8 cellular contexts compared by ENCODE assay signal in genomic region chr10:117320050-117320665, GRCh38. TPM values are rescaled to one million over a fixed set of nuclear protein-coding genes. Genes with fewer than 3 reads are reported as not detected.
DNase-seq lines count a peak whose midpoint lies in the region; ATAC-seq and TF ChIP-seq lines count a peak whose summit lies in the region.

No MANE protein-coding gene starts in this region.

- no peaks in the 10 kb centered on the region for H3K27me3 ChIP-seq in CD8-positive, alpha-beta T cell (ENCODE audit: insufficient read depth, low read length)
- H3K27me3 ChIP-seq in GM23248 (replicated peaks; ENCODE audit: insufficient read depth) (no peaks in the 10 kb centered on the region), foreskin keratinocyte (no peaks in the 10 kb centered on the region), thyroid gland (no peaks in the 10 kb centered on the region)

- H3K36me3 Mint-ChIP-seq in CD8-positive, alpha-beta T cell: peaks cover 20% of the 10 kb centered on the region

- H4K20me1 ChIP-seq in GM23248 (ENCODE audit: insufficient read depth): peaks cover 21% of the 10 kb centered on the region; the same call in 1 of the 2 replicates

- CTCF ChIA-PET in CD8-positive, alpha-beta T cell (lab: Charles Lee): interaction anchor here (0.6 to 3.5 kb wide), 10 partner anchors 8 to 112 kb away, joined by 3 to 61 read pairs (median 4); no protein-coding TSS in a partner anchor

- no peak overlapping the region for H3K27ac Mint-ChIP-seq in CD8-positive, alpha-beta T cell

- H3K79me2 ChIP-seq in GM23248 (ENCODE audit: insufficient read depth): peaks cover 83% of the 10 kb centered on the region

- peaks cover 6% of the 10 kb centered on the region; the same call in 1 of the 2 replicates for H3F3A ChIP-seq in GM23248 (ENCODE audit: insufficient read depth)

- no peak overlapping the region for H3K4me3 Mint-ChIP-seq in CD8-positive, alpha-beta T cell

- intact Hi-C loops in CD8-positive, alpha-beta T cell (cut with DNase I, micrococcal nuclease): loop anchor here in 1 of 2 experiments (1.0 kb wide), 1 partner anchor 104 kb away; no protein-coding TSS in a partner anchor
- intact Hi-C loops in thyroid gland (cut with DNase I): loop anchor here (5.0 kb wide), 1 partner anchor 103 kb away; no protein-coding TSS in a partner anchor

- DNase-seq in CD8-positive, alpha-beta T cell: no peak
- DNase-seq in GM23248: peak; percentile 62
- DNase-seq in SHP77 treated with DMSO at 0.1 percent for 48 hours (lab: John Stamatoyannopoulos, UW): peak; percentile 8
- no peak for DNase-seq in foreskin keratinocyte
- no peak for DNase-seq in thyroid gland

- H3K9me2 ChIP-seq in GM23248 (ENCODE audit: insufficient read depth): no peaks in the 10 kb centered on the region

- H3K4me1 Mint-ChIP-seq in CD8-positive, alpha-beta T cell (ENCODE audit: low read depth): peaks cover 16% of the 10 kb centered on the region

- no peak overlapping the region for H3K4me3 ChIP-seq in CD8-positive, alpha-beta T cell (ENCODE audit: low read depth, low read length)
- H3K4me3 ChIP-seq in GM23248 (no peak overlapping the region), thyroid gland (replicated peaks in 1 of 3) (no peak overlapping the region)

- TF ChIP-seq POLR2A in thyroid gland (IDR thresholded peaks at IDR 0.05): no peak

- H3K9me3 Mint-ChIP-seq in CD8-positive, alpha-beta T cell: no peaks in the 10 kb centered on the region

- ATAC-seq in CD8-positive, alpha-beta T cell: no peak
- ATAC-seq in foreskin keratinocyte (peak; percentile 64), GM18858 (IDR thresholded peaks at IDR 0.05; ENCODE audit: unreplicated experiment) (no peak), GM19463 (IDR thresholded peaks at IDR 0.05; ENCODE audit: unreplicated experiment) (no peak)
- ATAC-seq in activated CD4-positive, CD25-positive, alpha-beta regulatory T cell treated with anti-CD3 and anti-CD28 coated beads, Interleukin-2, amount 50 U/mL, for 24 hours: no peak

- 63 to 76% methylated on average over 1 of the region's 1 CpG for WGBS in GM23248 (ENCODE audit: low coverage in 1 of 2, low lambda C conversion rate in 2 of 2, missing lambda C conversion rate in 2 of 2), 2 experiments
- 73 to 75% methylated on average over 1 of the region's 1 CpG for WGBS in thyroid gland, 2 donors

- no peaks in the 10 kb centered on the region for H3K9me3 ChIP-seq in CD8-positive, alpha-beta T cell (ENCODE audit: low read length)
- H3K9me3 ChIP-seq in GM23248 (ENCODE audit: low read depth) (no peaks in the 10 kb centered on the region), thyroid gland (no peaks in the 10 kb centered on the region)

- no peaks in the 10 kb centered on the region for H3K4me1 ChIP-seq in CD8-positive, alpha-beta T cell (ENCODE audit: insufficient read depth, low read length)
- H3K4me1 ChIP-seq in GM23248 (ENCODE audit: insufficient read depth) (no peaks in the 10 kb centered on the region), foreskin keratinocyte (no peaks in the 10 kb centered on the region), thyroid gland (peaks cover 11 to 13% of the 10 kb centered on the region in 2 donors)

- H3K27me3 Mint-ChIP-seq in CD8-positive, alpha-beta T cell (ENCODE audit: low read depth): no peaks in the 10 kb centered on the region

- no peak overlapping the region for H2AFZ ChIP-seq in GM23248

- peak; percentile 60 for TF ChIP-seq CTCF in CD8-positive, alpha-beta T cell (IDR thresholded peaks at IDR 0.05)
- TF ChIP-seq CTCF in foreskin keratinocyte (conservative IDR thresholded peaks at IDR 0.05) (peak; percentile 74), thyroid gland (IDR thresholded peaks at IDR 0.05) (peak in 4 of 6 experiments; percentile 16 to 70 (median 66))

- POLR2A ChIA-PET in CD8-positive, alpha-beta T cell (lab: Charles Lee): no interaction called here

- no peaks in the 10 kb centered on the region for H3K36me3 ChIP-seq in CD8-positive, alpha-beta T cell (ENCODE audit: insufficient read depth, low read length)
- H3K36me3 ChIP-seq in GM23248 (ENCODE audit: low read depth): peaks cover 3% of the 10 kb centered on the region; the same call in 1 of the 2 replicates
- no peaks in the 10 kb centered on the region for H3K36me3 ChIP-seq in thyroid gland

- H3K27ac ChIP-seq in CD8-positive, alpha-beta T cell (ENCODE audit: low read depth, low read length): no peak overlapping the region
- H3K27ac ChIP-seq in GM23248 (no peak overlapping the region), foreskin keratinocyte (no peak overlapping the region), thyroid gland (no peak overlapping the region)

- in situ Hi-C loops in GM23248 (cut with MboI): no loop called here

- H3K4me2 ChIP-seq in GM23248 (ENCODE audit: unreplicated experiment): no peak overlapping the region

- H3K9ac ChIP-seq in GM23248: no peak overlapping the region

RNA-seq across cellular contexts. Expression of gene PDZD8, which starts 55.1 kb away (rescaled TPM):
- total RNA-seq in CD8-positive, alpha-beta T cell: 10 to 100 TPM; 49.6 to 59.8 TPM
- total RNA-seq in GM23248 (2014; rRNA removed; shearing (Covaris generic)): 19.7 and 20.1 TPM in 2 replicates
- polyA plus RNA-seq in GM23248 (2016; fragmentation: Nextera tagmentation; extraction: Ambion mirVana) (13.8 and 14.4 TPM in 2 replicates), foreskin keratinocyte (3.0 and 4.3 TPM in 2 replicates)
- total RNA-seq in foreskin keratinocyte (29.1 and 31.4 TPM in 2 replicates), thyroid gland (10 to 100 TPM; 31.3 to 49.0 (median 35.1) TPM)

Comparison
In these comparisons a context has a peak if more than half of its experiments do, and no peak if none do; other contexts are left out.
1. DNase-seq: peak in GM23248 (single experiment) and SHP77 treated with DMSO at 0.1 percent for 48 hours (single experiment); none in CD8-positive, alpha-beta T cell (0 of 7), foreskin keratinocyte (0 of 2) and thyroid gland (0 of 2).
2. Peak in every context shown above with its lines, with median percentiles within 50 percentile points of each other: CTCF ChIP-seq.